In genomic region chr10:4214912-4215311, GRCh38 we compare ENCODE assay signal across 1 cellular context.
TF ChIP-seq lines count a peak whose summit lies in the region.

No MANE protein-coding gene starts in this region.

TF ChIP-seq in SK-N-SH treated with all-trans-retinoic acid at 6 μM for 48 hours, 23 proteins besides CTCF, POLR2A, EP300 and RAD21 (continued from another document):
- TF ChIP-seq POU6F1 (CRISPR knock-in tag; IDR thresholded peaks at IDR 0.05; ENCODE audit: borderline replicate concordance, low read depth), result no peak
- TF ChIP-seq ISL1 (CRISPR knock-in tag; IDR thresholded peaks at IDR 0.05), result no peak
- no peak for TF ChIP-seq ESRRG (CRISPR knock-in tag; IDR thresholded peaks at IDR 0.05)
- TF ChIP-seq ARNTL (CRISPR knock-in tag; IDR thresholded peaks at IDR 0.05; ENCODE audit: borderline replicate concordance, low read depth), result no peak
- no peak for TF ChIP-seq ZNF70 (CRISPR knock-in tag; IDR thresholded peaks at IDR 0.05)
TF ChIP-seq in SK-N-SH treated with all-trans-retinoic acid at 6 μM for 48 hours: peak in this region for 0.
